In genomic region chr11:50074161-50074560, GRCh38 we compare ENCODE assay signal across 8 cellular contexts. TPM values are rescaled to one million over a fixed set of nuclear protein-coding genes. Genes with fewer than 3 reads are reported as not detected.
"Had no signal": no experiment of that assay in that cellular context is flagged by ENCODE, and none has a peak within 500 bp of the region (broad histone marks: within the 10 kb centered on the region; RNA-seq: fewer than 3 reads in every experiment).

No MANE protein-coding gene starts in this region.

- H3K27ac ChIP-seq: HL-60 had no signal

- H3K4me1 Mint-ChIP-seq: IgD-negative memory B cell had no signal

- H3K4me3 Mint-ChIP-seq: IgD-negative memory B cell had no signal

- DNase-seq: IMR-90, KBM-7 had no signal

- H3K4me3 ChIP-seq: K562 had no signal

- H3K27me3 Mint-ChIP-seq: IgD-negative memory B cell had no signal

- H3K27ac Mint-ChIP-seq: IgD-negative memory B cell had no signal

RNA-seq across cellular contexts. Expression of gene OR4C45, which starts 41.5 kb away (rescaled TPM):
- total RNA-seq: HepG2, HT-29, HT1080, IMR-90, K562 had no signal
